ENCODE assay signal across 8 cellular contexts in genomic region chr7:117014673-117015133, GRCh38.
A peak's percentile ranks its signal among the peaks of the same experiment; 100 is the strongest.
DNase-seq lines count a peak whose midpoint lies in the region; ATAC-seq and TF ChIP-seq lines count a peak whose summit lies in the region.

No MANE protein-coding gene starts in this region.

- H3K4me3 ChIP-seq in GM23248 (peak overlapping the region; percentile 58), astrocyte of the spinal cord (ENCODE audit: low read depth, low read length) (no peak overlapping the region), thoracic aorta (peak overlapping the region; percentile 52)

- H4K20me1 ChIP-seq in GM23248 (ENCODE audit: insufficient read depth): no peaks in the 10 kb centered on the region

- 6% methylated on average over 6 of the region's 6 CpGs for WGBS in GM23248 (ENCODE audit: low coverage in 1 of 2, low lambda C conversion rate in 2 of 2, missing lambda C conversion rate in 2 of 2), 2 experiments

- H3K27me3 ChIP-seq in GM23248 (replicated peaks; ENCODE audit: insufficient read depth) (no peaks in the 10 kb centered on the region), thoracic aorta (replicated peaks; ENCODE audit: insufficient read depth) (no peaks in the 10 kb centered on the region)

- H3K27ac ChIP-seq in GM23248 (no peak overlapping the region), thoracic aorta (no peak overlapping the region)

- in situ Hi-C loops in GM23248 (cut with MboI): no loop called here
- in situ Hi-C loops in astrocyte of the spinal cord (cut with HindIII; ENCODE audit: low sequenced_read_pairs): no loop called here

- peaks cover 86% of the 10 kb centered on the region for H3K79me2 ChIP-seq in GM23248 (ENCODE audit: insufficient read depth)

- peak overlapping the region; percentile 84 for H3K4me2 ChIP-seq in GM23248 (ENCODE audit: unreplicated experiment)

- H3K9me2 ChIP-seq in GM23248 (ENCODE audit: insufficient read depth): no peaks in the 10 kb centered on the region

- no peaks in the 10 kb centered on the region for H3F3A ChIP-seq in GM23248 (ENCODE audit: insufficient read depth)

- TF ChIP-seq POLR2A in GM15510 (IDR thresholded peaks at IDR 0.05; ENCODE audit: borderline replicate concordance, extremely low read depth, insufficient read length): peak; percentile 34

- intact Hi-C loops in left colon (cut with DNase I, micrococcal nuclease): no loop called here

- ATAC-seq in left colon (peak; percentile 82), thoracic aorta (ENCODE audit: insufficient number of reproducible peaks, low FRiP score, low read depth) (no peak)

- peak overlapping the region; percentile 40; the same call in 1 of the 2 replicates for H2AFZ ChIP-seq in GM23248

- TF ChIP-seq CTCF in astrocyte of the spinal cord (IDR thresholded peaks at IDR 0.05; ENCODE audit: low read depth, low read length) (no peak), thoracic aorta (IDR thresholded peaks at IDR 0.05) (no peak)

- peak overlapping the region; percentile 55 for H3K9ac ChIP-seq in GM23248

- DNase-seq in GM23248: peak; percentile 84
- DNase-seq in NCI-H2029 treated with DMSO at 0.1 percent for 48 hours (lab: John Stamatoyannopoulos, UW): peak; percentile 46
- peak; percentile 39 for DNase-seq in astrocyte of the spinal cord (ENCODE audit: low read depth, low spot score)
- peak; percentile 36 to 41 for DNase-seq in left colon
- DNase-seq in thoracic aorta (ENCODE audit: low spot score): no peak
- DNase-seq in NCI-H2196 treated with DMSO at 0.1 percent for 48 hours (lab: John Stamatoyannopoulos, UW; ENCODE audit: unreplicated experiment): no peak
- no peak for DNase-seq in T-helper 9 cell

- H3K4me1 ChIP-seq in GM23248 (ENCODE audit: insufficient read depth): peaks cover 29% of the 10 kb centered on the region
- peaks cover 12 to 45% of the 10 kb centered on the region in 2 donors for H3K4me1 ChIP-seq in thoracic aorta (ENCODE audit: control insufficient read depth in 1 of 2, low read depth in 2 of 2)

- H3K9me3 ChIP-seq in GM23248 (ENCODE audit: low read depth): no peaks in the 10 kb centered on the region
- no peaks in the 10 kb centered on the region for H3K9me3 ChIP-seq in thoracic aorta

- H3K36me3 ChIP-seq in GM23248 (ENCODE audit: low read depth): no peaks in the 10 kb centered on the region
- H3K36me3 ChIP-seq in thoracic aorta: no peaks in the 10 kb centered on the region

Comparison
In these comparisons a context has a peak if more than half of its experiments do, and no peak if none do; other contexts are left out.
1. DNase-seq: peak in GM23248 (single experiment), NCI-H2029 treated with DMSO at 0.1 percent for 48 hours (single experiment), astrocyte of the spinal cord (single experiment) and left colon (2 of 2); none in thoracic aorta (single experiment), NCI-H2196 treated with DMSO at 0.1 percent for 48 hours (single experiment) and T-helper 9 cell (single experiment).